ENCODE assay signal across 8 cellular contexts in the genomic region with DNA sequence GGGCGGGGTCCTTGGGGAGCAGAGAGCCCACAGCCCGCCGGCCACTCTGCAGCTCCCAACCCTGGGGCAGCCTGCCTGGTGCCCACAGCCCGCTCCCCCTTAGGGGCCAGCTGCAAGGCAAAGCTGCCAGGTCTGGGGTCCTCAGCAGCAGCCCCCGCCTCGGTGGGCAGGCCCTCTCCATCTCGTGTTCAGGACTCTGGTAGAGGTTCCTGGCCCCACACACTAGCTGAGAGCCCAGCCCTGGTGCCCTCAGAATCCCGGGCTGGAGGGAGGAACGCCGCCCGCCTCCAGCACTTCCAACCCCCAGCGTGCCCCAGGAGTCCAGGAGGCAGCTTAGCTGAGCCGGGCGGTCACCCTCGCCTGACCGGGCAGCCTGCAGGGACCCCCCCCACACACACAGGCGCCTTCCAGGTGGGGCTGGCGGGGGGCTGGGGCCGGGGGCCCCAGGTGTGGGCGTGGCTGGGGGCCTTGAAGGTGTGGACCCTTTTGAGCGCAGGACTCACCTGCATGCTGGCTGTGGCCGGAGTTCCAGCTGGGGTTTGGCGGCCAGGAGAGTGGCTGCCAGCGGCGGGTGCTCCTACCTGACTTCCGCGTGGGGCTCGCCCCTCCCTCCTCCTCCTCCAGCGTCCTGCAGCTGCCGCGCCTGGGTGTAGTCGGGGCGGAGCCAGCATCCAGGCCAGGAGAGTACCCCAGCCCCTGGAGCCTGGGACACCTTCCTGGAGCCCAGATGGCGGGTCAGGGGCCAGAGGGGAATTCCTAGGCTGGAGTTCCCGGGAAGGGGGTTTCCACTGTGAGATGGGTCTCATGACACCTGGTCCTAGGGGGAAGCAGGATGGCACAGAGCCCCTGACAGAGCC. TPM values are rescaled to one million over a fixed set of nuclear protein-coding genes. Genes with fewer than 3 reads are reported as not detected.
A peak's percentile ranks its signal among the peaks of the same experiment; 100 is the strongest.
DNase-seq lines count a peak whose midpoint lies in the region; FAIRE-seq and TF ChIP-seq lines count a peak whose summit lies in the region.

ANO9 (minus strand) TSS at position 594 of the 857 bp plus-strand sequence; CDS start at position 509, 85 bp downstream.

- H3K27me3 Mint-ChIP-seq in progenitor cell of endocrine pancreas, result peaks cover 3% of the 10 kb centered on the region

- no peaks in the 10 kb centered on the region for H3K9me3 Mint-ChIP-seq in progenitor cell of endocrine pancreas (ENCODE audit: low read depth)

- TF ChIP-seq CTCF in bronchial epithelial cell (IDR thresholded peaks at IDR 0.05; ENCODE audit: insufficient read depth, low read length, severe bottlenecking) (no peak), progenitor cell of endocrine pancreas (IDR thresholded peaks at IDR 0.05; ENCODE audit: unreplicated experiment) (no peak)

- no peaks in the 10 kb centered on the region for H3K27me3 ChIP-seq in bronchial epithelial cell (ENCODE audit: control insufficient read depth, insufficient read depth, low read length)

- H3K4me3 Mint-ChIP-seq in progenitor cell of endocrine pancreas (ENCODE audit: low read depth), result peak within 1 kb of the TSS; percentile 44

- peak; percentile 56 for TF ChIP-seq POLR2A in GM18526 (IDR thresholded peaks at IDR 0.05; ENCODE audit: extremely low read depth, insufficient read length)

- peaks cover 3% of the 10 kb centered on the region for H3K4me1 Mint-ChIP-seq in progenitor cell of endocrine pancreas (ENCODE audit: low read depth)

- DNase-seq in HK-2 (ENCODE audit: unreplicated experiment) (peak; percentile 53), bronchial epithelial cell (ENCODE audit: low read depth) (peak; percentile 34), progenitor cell of endocrine pancreas (ENCODE audit: low spot score, unreplicated experiment) (peak; percentile 47), SHP77 treated with DMSO at 0.1 percent for 48 hours (lab: John Stamatoyannopoulos, UW) (no peak), ecto neural progenitor cell (ENCODE audit: low spot score) (no peak), posterior vena cava (ENCODE audit: low spot score) (no peak)

- no peaks in the 10 kb centered on the region for H3K36me3 Mint-ChIP-seq in progenitor cell of endocrine pancreas (ENCODE audit: insufficient read depth)

- FAIRE-seq in bronchial epithelial cell (lab: Jason Lieb, UNC), result no peak

- intact Hi-C loops in T-helper 1 cell treated with Interleukin-12 subunit alpha and Interleukin-12 subunit beta and Interleukin-4 antibody, amounts not matched to agents 30 ng/mL and 1 ng/mL, for 36 hours (cut with micrococcal nuclease), result no loop called here
- intact Hi-C loops in posterior vena cava (cut with DNase I), result no loop called here

- H3K36me3 ChIP-seq in bronchial epithelial cell (ENCODE audit: control insufficient read depth, insufficient read depth, low read length), result no peaks in the 10 kb centered on the region

- H3K27ac Mint-ChIP-seq in progenitor cell of endocrine pancreas, result no peak within 1 kb of the TSS

- peak within 1 kb of the TSS; percentile 60 for H3K4me3 ChIP-seq in bronchial epithelial cell (ENCODE audit: low read depth, low read length)

RNA-seq across cellular contexts. Expression of gene ANO9, which starts in this region (rescaled TPM):
- 77.6 and 84.4 TPM in 2 replicates for total RNA-seq in T-helper 1 cell treated with Interleukin-12 subunit alpha and Interleukin-12 subunit beta and Interleukin-4 antibody, amounts not matched to agents 30 ng/mL and 1 ng/mL, for 36 hours
- total RNA-seq in bronchial epithelial cell (7.4 and 9.2 TPM in 2 replicates), progenitor cell of endocrine pancreas (31.0 and 34.6 TPM in 2 replicates), posterior vena cava (under 1 TPM; 0.57 to 0.93 TPM)

Comparison
In these comparisons a context has a peak if more than half of its experiments do, and no peak if none do; other contexts are left out.
1. DNase-seq: peak in HK-2 (single experiment), bronchial epithelial cell (single experiment) and progenitor cell of endocrine pancreas (single experiment); none in SHP77 treated with DMSO at 0.1 percent for 48 hours (single experiment), ecto neural progenitor cell (single experiment) and posterior vena cava (single experiment).